ENCODE assay signal across 12 cellular contexts in the genomic region with DNA sequence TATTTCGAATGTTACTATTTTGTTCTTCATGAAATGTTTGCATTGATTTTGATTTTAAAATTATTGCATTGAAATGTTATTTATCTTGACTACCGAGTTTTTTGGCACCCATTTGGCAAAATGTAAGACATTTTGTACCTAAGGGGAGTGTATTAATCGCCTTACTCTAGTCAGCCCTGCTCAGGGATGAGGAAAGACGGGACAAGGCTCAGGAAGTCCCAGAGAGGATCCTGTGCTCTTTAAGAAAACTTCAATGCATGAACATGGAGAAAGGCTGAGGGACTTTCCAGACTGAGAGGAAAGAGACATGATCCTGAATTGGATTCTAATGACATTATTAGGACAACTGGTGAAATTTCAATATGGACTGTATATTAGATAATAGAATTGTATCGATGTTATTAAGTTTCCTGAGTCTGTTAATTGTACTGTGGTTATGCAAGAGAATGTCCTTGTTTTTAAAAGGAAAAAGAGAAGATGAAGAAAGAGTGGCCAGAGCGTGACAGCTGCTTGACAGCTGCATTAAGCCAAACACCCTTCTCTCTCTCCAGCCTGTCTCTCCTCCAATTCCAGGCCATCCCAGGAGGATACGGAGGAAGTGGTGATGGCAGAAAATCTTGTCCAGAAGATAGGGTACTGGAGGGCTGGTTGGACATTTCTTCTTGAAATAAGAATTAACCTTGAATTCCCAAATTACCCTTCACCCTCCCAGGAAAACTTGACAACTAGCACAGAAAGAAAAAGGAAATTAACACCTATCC.
DNase-seq lines count a peak whose midpoint lies in the region; ATAC-seq and TF ChIP-seq lines count a peak whose summit lies in the region.
"Had no signal": no experiment of that assay in that cellular context is flagged by ENCODE, and none has a peak within 500 bp of the region (broad histone marks: within the 10 kb centered on the region; RNA-seq: fewer than 3 reads in every experiment).

No MANE protein-coding gene starts in this region.

- H3K27ac ChIP-seq in breast epithelium, result peak overlapping the region; percentile 86

- no peak for TF ChIP-seq CTCF in breast epithelium (IDR thresholded peaks at IDR 0.05)

- H3K36me3 ChIP-seq in breast epithelium, result no peaks in the 10 kb centered on the region
- H3K36me3 ChIP-seq: BE2C had no signal

- peak; percentile 75 for ATAC-seq in left ventricle myocardium superior

- intact Hi-C loops in breast epithelium (cut with DNase I; ENCODE audit: low total_unique reads) (no loop called here), left ventricle myocardium superior (cut with micrococcal nuclease) (no loop called here)

- no peak for TF ChIP-seq POLR2A in breast epithelium (IDR thresholded peaks at IDR 0.05)

- H3K4me3 ChIP-seq in breast epithelium (no peak overlapping the region), skeletal muscle cell (ENCODE audit: low read depth, low read length) (no peak overlapping the region)

- DNase-seq in EH (ENCODE audit: low read depth) (peak; percentile 50), breast epithelium (ENCODE audit: low spot score in 2 of 2) (no peak), left ventricle myocardium superior (peak; percentile 55), skeletal muscle cell (ENCODE audit: low read depth) (peak; percentile 67), NCI-H748 (lab: John Stamatoyannopoulos, UW; ENCODE audit: unreplicated experiment) (no peak), NCI-H345 (lab: John Stamatoyannopoulos, UW) (no peak), SHP77 (lab: John Stamatoyannopoulos, UW) (no peak), middle frontal gyrus (ENCODE audit: extremely low spot score, low spot score) (no peak)
- DNase-seq: activated CD4-positive, CD25-positive, alpha-beta regulatory T cell treated with anti-CD3 and anti-CD28 coated beads, Interleukin-2, amount 50 U/mL, for 72 hours; BE2C; NCI-H1417; NCI-H82 had no signal

- no peaks in the 10 kb centered on the region for H3K27me3 ChIP-seq in breast epithelium
- H3K27me3 ChIP-seq: BE2C had no signal

- peaks cover 6 to 35% of the 10 kb centered on the region in 2 donors for H3K4me1 ChIP-seq in breast epithelium

- H3K9me3 ChIP-seq in breast epithelium, result no peaks in the 10 kb centered on the region
- H3K9me3 ChIP-seq: BE2C had no signal

Comparison
In these comparisons a context has a peak if more than half of its experiments do, and no peak if none do; other contexts are left out.
1. DNase-seq: peak in EH (single experiment), left ventricle myocardium superior (single experiment) and skeletal muscle cell (single experiment); none in breast epithelium (0 of 2), NCI-H748 (single experiment), NCI-H345 (single experiment), SHP77 (0 of 2) and middle frontal gyrus (single experiment).